Comparison of ENCODE assay signal across 21 cellular contexts in genomic region chr7:70670288-70670687, GRCh38.
DNase-seq lines count a peak whose midpoint lies in the region; ATAC-seq, FAIRE-seq and TF ChIP-seq lines count a peak whose summit lies in the region.
"Had no signal": no experiment of that assay in that cellular context is flagged by ENCODE, and none has a peak within 500 bp of the region (broad histone marks: within the 10 kb centered on the region; RNA-seq: fewer than 3 reads in every experiment).

No MANE protein-coding gene starts in this region.

- CTCF ChIA-PET in A549 (lab: Yijun Ruan, JAX) = no interaction called here
- CTCF ChIA-PET in CD4-positive, alpha-beta memory T cell (lab: Charles Lee; ENCODE audit: partially characterized antibody) = interaction anchor here (1.3 kb wide), 1 partner anchor 15 kb away, joined by 3 read pairs; no protein-coding TSS in a partner anchor

- no peak for TF ChIP-seq RAD21 in A549 (conservative IDR thresholded peaks at IDR 0.05 in 1 of 2, IDR thresholded peaks at IDR 0.05 in 1 of 2)

- H3K36me3 ChIP-seq in CD4-positive, alpha-beta memory T cell (ENCODE audit: insufficient read depth, low read length) = no peaks in the 10 kb centered on the region

- no peak overlapping the region for H3K4me2 ChIP-seq in A549
- H3K4me2 ChIP-seq: BLaER1 had no signal

- ATAC-seq in A549 (no peak), T-helper 17 cell (peak; percentile 59), HG03521 (IDR thresholded peaks at IDR 0.05; ENCODE audit: unreplicated experiment) (no peak), GM18505 (IDR thresholded peaks at IDR 0.05; ENCODE audit: unreplicated experiment) (no peak)
- ATAC-seq in effector memory CD8-positive, alpha-beta T cell (replicated peaks) = peak; percentile 50
- ATAC-seq: Panc1, SK-N-SH treated with all-trans-retinoic acid at 6 μM for 48 hours had no signal

- TF ChIP-seq POLR2A in A549 (IDR thresholded peaks at IDR 0.05; ENCODE audit: low read length) (no peak), GM18505 (IDR thresholded peaks at IDR 0.05; ENCODE audit: borderline replicate concordance, extremely low read depth, insufficient read depth, insufficient read length) (no peak)

- no peak for FAIRE-seq in A549 (lab: Jason Lieb, UNC)
- FAIRE-seq: D721Med had no signal

- intact Hi-C loops in CD4-positive, alpha-beta memory T cell (cut with micrococcal nuclease) = no loop called here

- 44% methylated on average over 7 of the region's 7 CpGs for WGBS in A549 (ENCODE audit: missing lambda C conversion rate)

- TF ChIP-seq EP300 in A549 (IDR thresholded peaks at IDR 0.05) = no peak

- no peaks in the 10 kb centered on the region for H3K36me3 Mint-ChIP-seq in CD4-positive, alpha-beta memory T cell
- H3K36me3 Mint-ChIP-seq in T-helper 17 cell (ENCODE audit: low read depth) = no peaks in the 10 kb centered on the region
- H3K36me3 Mint-ChIP-seq in effector memory CD8-positive, alpha-beta T cell (ENCODE audit: insufficient read depth) = no peaks in the 10 kb centered on the region

- no peak for TF ChIP-seq CTCF in A549 (IDR thresholded peaks at IDR 0.05)

- DNase-seq in A549 (ENCODE audit: low read depth in 1 of 2, low spot score in 1 of 2) (no peak), T-helper 17 cell (no peak), GM03348 (ENCODE audit: low spot score) (no peak)
- no peak for DNase-seq in CD4-positive, alpha-beta memory T cell
- DNase-seq in effector memory CD8-positive, alpha-beta T cell = no peak
- no peak for DNase-seq in stimulated activated CD4-positive, alpha-beta T cell treated with anti-CD3 and anti-CD28 coated beads, Interleukin-12 subunit alpha, Interleukin-12 subunit beta, amount 100 ng/mL, for 4 hours
- DNase-seq: DMS53, H7, KBM-7, NCI-H1105 treated with DMSO at 0.1 percent for 48 hours, NCI-H2029 treated with DMSO at 0.1 percent for 48 hours, NCI-H2171, NCI-H345, NCI-H524, NCI-H774 had no signal

- H3K27ac Mint-ChIP-seq in CD4-positive, alpha-beta memory T cell = peak overlapping the region; percentile 21 to 92 (median 85)
- H3K27ac Mint-ChIP-seq in T-helper 17 cell = peak overlapping the region; percentile 77
- peak overlapping the region; percentile 89 to 95 for H3K27ac Mint-ChIP-seq in effector memory CD8-positive, alpha-beta T cell

- peaks cover 0 to 3% (median 0%) of the 10 kb centered on the region in 8 donors for H3K9me3 Mint-ChIP-seq in CD4-positive, alpha-beta memory T cell
- H3K9me3 Mint-ChIP-seq in effector memory CD8-positive, alpha-beta T cell = no peaks in the 10 kb centered on the region

- POLR2A ChIA-PET in A549 (lab: Yijun Ruan, JAX) = no interaction called here
- POLR2A ChIA-PET in CD4-positive, alpha-beta memory T cell (lab: Charles Lee; ENCODE audit: partially characterized antibody) = interaction anchor here (0.7 to 2.0 kb wide), 6 partner anchors 12 to 73 kb away, joined by 3 to 8 read pairs (median 4); no protein-coding TSS in a partner anchor

- H3K4me3 Mint-ChIP-seq in CD4-positive, alpha-beta memory T cell = peak overlapping the region; percentile 31 to 74 (median 67)
- peak overlapping the region; percentile 78 for H3K4me3 Mint-ChIP-seq in T-helper 17 cell
- H3K4me3 Mint-ChIP-seq in effector memory CD8-positive, alpha-beta T cell = peak overlapping the region; percentile 71 to 74

- H3K27me3 Mint-ChIP-seq in CD4-positive, alpha-beta memory T cell = no peaks in the 10 kb centered on the region
- H3K27me3 Mint-ChIP-seq in T-helper 17 cell = no peaks in the 10 kb centered on the region
- H3K27me3 Mint-ChIP-seq in effector memory CD8-positive, alpha-beta T cell = no peaks in the 10 kb centered on the region

- no peak overlapping the region for H3K4me3 ChIP-seq in A549
- H3K4me3 ChIP-seq in CD4-positive, alpha-beta memory T cell (ENCODE audit: low read length in 2 of 2) = no peak overlapping the region
- H3K4me3 ChIP-seq: BLaER1 had no signal

- no peaks in the 10 kb centered on the region for H3K9me3 ChIP-seq in A549
- no peaks in the 10 kb centered on the region for H3K9me3 ChIP-seq in CD4-positive, alpha-beta memory T cell (ENCODE audit: control insufficient read depth in 1 of 2, low read length in 2 of 2)
- no peaks in the 10 kb centered on the region for H3K9me3 ChIP-seq in T-helper 17 cell (ENCODE audit: control insufficient read depth, low read length, poor library complexity, severe bottlenecking)
- H3K9me3 ChIP-seq: BLaER1 had no signal

- H3K27me3 ChIP-seq in CD4-positive, alpha-beta memory T cell (ENCODE audit: insufficient read depth, low read length) = no peaks in the 10 kb centered on the region
- H3K27me3 ChIP-seq: BLaER1 had no signal

- H3K27ac ChIP-seq in A549 = no peak overlapping the region
- no peak overlapping the region for H3K27ac ChIP-seq in CD4-positive, alpha-beta memory T cell (ENCODE audit: low read depth, low read length)
- H3K27ac ChIP-seq: BLaER1 had no signal

- peaks cover 5 to 12% (median 7%) of the 10 kb centered on the region in 4 donors for H3K4me1 Mint-ChIP-seq in CD4-positive, alpha-beta memory T cell
- H3K4me1 Mint-ChIP-seq in T-helper 17 cell = peaks cover 7% of the 10 kb centered on the region
- peaks cover 27 to 34% of the 10 kb centered on the region in 2 donors for H3K4me1 Mint-ChIP-seq in effector memory CD8-positive, alpha-beta T cell (ENCODE audit: low read depth in 2 of 2)

- H3K4me1 ChIP-seq in A549 = no peaks in the 10 kb centered on the region
- H3K4me1 ChIP-seq in CD4-positive, alpha-beta memory T cell (ENCODE audit: insufficient read depth, low read length) = no peaks in the 10 kb centered on the region

TF ChIP-seq in A549, 52 proteins besides CTCF, POLR2A, EP300 and RAD21:
- TF ChIP-seq MAFK (IDR thresholded peaks at IDR 0.05; ENCODE audit: partially characterized antibody) (peak; percentile 42), RCOR1 (IDR thresholded peaks at IDR 0.05; ENCODE audit: low read depth, low read length) (no peak), RFX5 (IDR thresholded peaks at IDR 0.05) (no peak), CBX8 (IDR thresholded peaks at IDR 0.05) (no peak), CHD4 (IDR thresholded peaks at IDR 0.05; ENCODE audit: borderline replicate concordance) (no peak), USF2 (IDR thresholded peaks at IDR 0.05) (no peak), BHLHE40 (IDR thresholded peaks at IDR 0.05; ENCODE audit: low read depth, low read length) (no peak), POLR2AphosphoS2 (conservative IDR thresholded peaks at IDR 0.05; ENCODE audit: low read length) (no peak)
- TF ChIP-seq, protein P1, sequence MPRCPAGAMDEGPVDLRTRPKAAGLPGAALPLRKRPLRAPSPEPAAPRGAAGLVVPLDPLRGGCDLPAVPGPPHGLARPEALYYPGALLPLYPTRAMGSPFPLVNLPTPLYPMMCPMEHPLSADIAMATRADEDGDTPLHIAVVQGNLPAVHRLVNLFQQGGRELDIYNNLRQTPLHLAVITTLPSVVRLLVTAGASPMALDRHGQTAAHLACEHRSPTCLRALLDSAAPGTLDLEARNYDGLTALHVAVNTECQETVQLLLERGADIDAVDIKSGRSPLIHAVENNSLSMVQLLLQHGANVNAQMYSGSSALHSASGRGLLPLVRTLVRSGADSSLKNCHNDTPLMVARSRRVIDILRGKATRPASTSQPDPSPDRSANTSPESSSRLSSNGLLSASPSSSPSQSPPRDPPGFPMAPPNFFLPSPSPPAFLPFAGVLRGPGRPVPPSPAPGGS (IDR thresholded peaks at IDR 0.05) = no peak

Comparison
In these comparisons a context has a peak if more than half of its experiments do, and no peak if none do; other contexts are left out.
1. ATAC-seq: peak in T-helper 17 cell (single experiment) and effector memory CD8-positive, alpha-beta T cell (single experiment); none in A549 (0 of 2), HG03521 (single experiment) and GM18505 (single experiment).
2. Peak in every context shown above with its lines, with median percentiles within 50 percentile points of each other: H3K27ac Mint-ChIP-seq and H3K4me3 Mint-ChIP-seq.